In the genomic region with DNA sequence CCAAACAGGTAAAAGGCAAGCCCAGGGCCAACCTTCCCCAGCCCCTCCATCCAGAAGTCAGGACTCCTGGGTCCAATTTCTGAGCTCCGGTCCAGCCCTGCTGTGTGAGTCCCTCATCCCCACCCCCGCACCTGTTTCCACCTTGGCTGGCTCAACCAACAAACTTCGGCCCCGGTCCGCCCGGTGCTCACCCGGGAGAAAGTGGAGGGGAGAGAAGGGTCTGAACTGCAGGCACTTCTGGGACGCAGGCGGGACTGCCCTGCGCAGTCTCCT, we compare ENCODE assay signal across 8 cellular contexts. TPM values are rescaled to one million over a fixed set of nuclear protein-coding genes. Genes with fewer than 3 reads are reported as not detected.
DNase-seq lines count a peak whose midpoint lies in the region; ATAC-seq and TF ChIP-seq lines count a peak whose summit lies in the region.

No MANE protein-coding gene starts in this region.

- no peak for ATAC-seq in natural killer cell treated with Interleukin-12 subunit alpha and Interleukin-12 subunit beta and Interleukin-15 and Interleukin-18, amount 100 ng/mL, for 72 hours

- H3K4me1 Mint-ChIP-seq in dendritic cell treated with granulocyte-macrophage colony-stimulating factor and Interleukin-4, amounts not matched to agents 40 ng/mL and 50 ng/mL, for 4 days (ENCODE audit: low read depth) = peaks cover 78% of the 10 kb centered on the region
- H3K4me1 Mint-ChIP-seq in natural killer cell treated with Interleukin-12 subunit alpha and Interleukin-12 subunit beta and Interleukin-15 and Interleukin-18, amount 100 ng/mL, for 72 hours (ENCODE audit: low read depth in 2 of 2) = peaks cover 58 to 60% of the 10 kb centered on the region in 2 donors

- intact Hi-C loops in dendritic cell treated with granulocyte-macrophage colony-stimulating factor and Interleukin-4, amounts not matched to agents 40 ng/mL and 50 ng/mL, for 4 days (cut with micrococcal nuclease) = loop anchor here (1.0 kb wide), 1 partner anchor 8 kb away; no protein-coding TSS in a partner anchor

- peak overlapping the region; percentile 24 for H3K27ac ChIP-seq in DOHH2 (ENCODE audit: low read depth, low read length)

- H3K36me3 ChIP-seq in DOHH2 (ENCODE audit: control insufficient read depth, low read length) = peaks cover 25% of the 10 kb centered on the region

- H3K9me3 Mint-ChIP-seq in dendritic cell treated with granulocyte-macrophage colony-stimulating factor and Interleukin-4, amounts not matched to agents 40 ng/mL and 50 ng/mL, for 4 days = no peaks in the 10 kb centered on the region
- H3K9me3 Mint-ChIP-seq in natural killer cell treated with Interleukin-12 subunit alpha and Interleukin-12 subunit beta and Interleukin-15 and Interleukin-18, amount 100 ng/mL, for 72 hours = no peaks in the 10 kb centered on the region

- peaks cover 50% of the 10 kb centered on the region for H3K79me2 ChIP-seq in DOHH2 (ENCODE audit: control insufficient read depth, low read length)

- peaks cover 62% of the 10 kb centered on the region for H3K4me1 ChIP-seq in DOHH2 (ENCODE audit: control insufficient read depth, low read length)

- H3K27me3 Mint-ChIP-seq in dendritic cell treated with granulocyte-macrophage colony-stimulating factor and Interleukin-4, amounts not matched to agents 40 ng/mL and 50 ng/mL, for 4 days = no peaks in the 10 kb centered on the region
- H3K27me3 Mint-ChIP-seq in natural killer cell treated with Interleukin-12 subunit alpha and Interleukin-12 subunit beta and Interleukin-15 and Interleukin-18, amount 100 ng/mL, for 72 hours = no peaks in the 10 kb centered on the region

- peaks cover 32% of the 10 kb centered on the region for H3K36me3 Mint-ChIP-seq in dendritic cell treated with granulocyte-macrophage colony-stimulating factor and Interleukin-4, amounts not matched to agents 40 ng/mL and 50 ng/mL, for 4 days (ENCODE audit: low read depth)
- no peaks in the 10 kb centered on the region for H3K36me3 Mint-ChIP-seq in natural killer cell treated with Interleukin-12 subunit alpha and Interleukin-12 subunit beta and Interleukin-15 and Interleukin-18, amount 100 ng/mL, for 72 hours

- no peak for DNase-seq in natural killer cell treated with Interleukin-12 subunit alpha and Interleukin-12 subunit beta and Interleukin-15 and Interleukin-18, amount 100 ng/mL, for 72 hours (ENCODE audit: low spot score)
- no peak for DNase-seq in NCI-H510A treated with DMSO at 0.1 percent for 48 hours (lab: John Stamatoyannopoulos, UW)
- DNase-seq in NCI-H2171 treated with DMSO at 0.1 percent for 48 hours (lab: John Stamatoyannopoulos, UW) = no peak
- no peak for DNase-seq in globus pallidus (ENCODE audit: low spot score)
- no peak for DNase-seq in NCI-H446 (lab: John Stamatoyannopoulos, UW)

- H3K4me3 ChIP-seq in DOHH2 (ENCODE audit: low read length) = peak overlapping the region; percentile 95

- TF ChIP-seq RAD21 in Ishikawa (IDR thresholded peaks at IDR 0.05; ENCODE audit: low read depth) = no peak

- H3K4me2 ChIP-seq in DOHH2 (ENCODE audit: low read length) = peak overlapping the region; percentile 92

- H3F3A ChIP-seq in DOHH2 (ENCODE audit: control insufficient read depth, insufficient read depth) = peaks cover 3% of the 10 kb centered on the region

- no peaks in the 10 kb centered on the region for H3K27me3 ChIP-seq in DOHH2 (ENCODE audit: control insufficient read depth, low read length)

- H3K27ac Mint-ChIP-seq in dendritic cell treated with granulocyte-macrophage colony-stimulating factor and Interleukin-4, amounts not matched to agents 40 ng/mL and 50 ng/mL, for 4 days = peak overlapping the region; percentile 88
- H3K27ac Mint-ChIP-seq in natural killer cell treated with Interleukin-12 subunit alpha and Interleukin-12 subunit beta and Interleukin-15 and Interleukin-18, amount 100 ng/mL, for 72 hours = peak overlapping the region; percentile 100

- TF ChIP-seq CTCF in DOHH2 (IDR thresholded peaks at IDR 0.05; ENCODE audit: low read depth, low read length, poor library complexity, severe bottlenecking) = no peak

- H4K20me1 ChIP-seq in DOHH2 (ENCODE audit: control insufficient read depth, insufficient read depth, low read depth, low read length) = no peaks in the 10 kb centered on the region

- H3K9me3 ChIP-seq in DOHH2 (ENCODE audit: control insufficient read depth, insufficient read depth, low read length) = no peaks in the 10 kb centered on the region

- no peak for TF ChIP-seq EP300 in Ishikawa (IDR thresholded peaks at IDR 0.05; ENCODE audit: borderline replicate concordance)

- H3K4me3 Mint-ChIP-seq in dendritic cell treated with granulocyte-macrophage colony-stimulating factor and Interleukin-4, amounts not matched to agents 40 ng/mL and 50 ng/mL, for 4 days = peak overlapping the region; percentile 87
- H3K4me3 Mint-ChIP-seq in natural killer cell treated with Interleukin-12 subunit alpha and Interleukin-12 subunit beta and Interleukin-15 and Interleukin-18, amount 100 ng/mL, for 72 hours = peak overlapping the region; percentile 93

- H3K9me2 ChIP-seq in DOHH2 (replicated peaks; ENCODE audit: control insufficient read depth, low read length) = no peaks in the 10 kb centered on the region

TF ChIP-seq in Ishikawa, 13 proteins besides CTCF, POLR2A, EP300 and RAD21:
- 0 out of 2 replicates have a peak, but pooled peaks have one; percentile 34 for TF ChIP-seq EGR1 (IDR thresholded peaks at IDR 0.05)
- no peak for TF ChIP-seq YY1 (IDR thresholded peaks at IDR 0.05; ENCODE audit: low read depth)

RNA-seq across cellular contexts. Expression of a gene that starts 0.5 kb away (rescaled TPM):
- 100 to 1,000 TPM; 156 to 234 TPM for total RNA-seq in natural killer cell treated with Interleukin-12 subunit alpha and Interleukin-12 subunit beta and Interleukin-15 and Interleukin-18, amount 100 ng/mL, for 72 hours

RNA-seq across cellular contexts. Expression of a gene that starts 33.3 kb away (rescaled TPM):
- under 1 TPM in 1 of 2 donors, not detected in 1; 0.78 TPM for total RNA-seq in natural killer cell treated with Interleukin-12 subunit alpha and Interleukin-12 subunit beta and Interleukin-15 and Interleukin-18, amount 100 ng/mL, for 72 hours

RNA-seq across cellular contexts. Expression of a gene that starts 36.8 kb away (rescaled TPM):
- total RNA-seq in natural killer cell treated with Interleukin-12 subunit alpha and Interleukin-12 subunit beta and Interleukin-15 and Interleukin-18, amount 100 ng/mL, for 72 hours = 1 to 10 TPM; 1.0 to 2.9 TPM

RNA-seq across cellular contexts. Expression of a gene that starts 39.2 kb away (rescaled TPM):
- under 1 TPM in 1 of 2 donors, not detected in 1; 0.78 TPM for total RNA-seq in natural killer cell treated with Interleukin-12 subunit alpha and Interleukin-12 subunit beta and Interleukin-15 and Interleukin-18, amount 100 ng/mL, for 72 hours

RNA-seq across cellular contexts. Expression of a gene that starts 47.7 kb away (rescaled TPM):
- total RNA-seq in natural killer cell treated with Interleukin-12 subunit alpha and Interleukin-12 subunit beta and Interleukin-15 and Interleukin-18, amount 100 ng/mL, for 72 hours = 10 to 100 TPM; 46.7 to 66.9 TPM
